Comparison of ENCODE assay signal across 8 cellular contexts in the genomic region with DNA sequence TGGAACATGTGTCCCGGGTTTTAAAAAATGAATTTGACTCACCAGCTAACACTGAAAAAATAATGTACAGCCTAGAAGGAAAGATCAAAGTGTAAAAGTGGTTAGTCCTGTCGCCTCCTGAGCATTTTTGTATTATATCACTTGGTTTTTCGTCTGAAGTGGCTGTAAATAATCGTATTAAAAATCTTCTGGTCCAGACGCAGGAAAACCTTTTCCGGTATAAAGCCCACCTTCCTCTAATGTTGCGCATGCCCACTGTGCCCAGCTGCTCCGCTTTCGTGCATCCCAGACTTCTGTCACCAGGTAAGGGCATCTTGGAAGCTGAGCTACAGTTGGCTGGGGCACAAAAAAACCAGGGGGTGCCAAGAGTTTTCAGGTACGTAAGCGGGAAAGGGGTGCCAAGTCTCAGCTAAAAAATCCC. TPM values are rescaled to one million over a fixed set of nuclear protein-coding genes. Genes with fewer than 3 reads are reported as not detected.
A peak's percentile ranks its signal among the peaks of the same experiment; 100 is the strongest.
DNase-seq lines count a peak whose midpoint lies in the region; ATAC-seq and TF ChIP-seq lines count a peak whose summit lies in the region.

No MANE protein-coding gene starts in this region.

- intact Hi-C loops in heart right ventricle (cut with DNase I) (loop anchor here in 4 of 10 donors (5.0 to 10.0 kb wide), 4 partner anchors 195 to 1728 kb away; a partner anchor contains a TSS), ovary (cut with DNase I) (loop anchor here in 1 of 4 donors (10.0 kb wide), 1 partner anchor 582 kb away; a partner anchor contains a TSS)

- H3K4me3 Mint-ChIP-seq in IgD-negative memory B cell: peak overlapping the region; percentile 97 to 100 (median 98)

- ATAC-seq in GM21717 (IDR thresholded peaks at IDR 0.05; ENCODE audit: unreplicated experiment): peak; percentile 35
- ATAC-seq in heart right ventricle: peak; percentile 60 to 86 (median 79)

- H3K4me1 ChIP-seq in NT2/D1 (ENCODE audit: insufficient read depth, insufficient read length) (no peaks in the 10 kb centered on the region), heart right ventricle (peaks cover 5 to 37% (median 28%) of the 10 kb centered on the region in 9 donors), ovary (ENCODE audit: insufficient read depth) (peaks cover 4% of the 10 kb centered on the region)

- peak; percentile 44 for TF ChIP-seq EP300 in ovary (IDR thresholded peaks at IDR 0.05)

- no peaks in the 10 kb centered on the region for H3K27me3 Mint-ChIP-seq in IgD-negative memory B cell

- H3K9ac ChIP-seq in NT2/D1 (ENCODE audit: insufficient read length, low read depth): peak overlapping the region; percentile 100

- TF ChIP-seq CTCF in heart right ventricle (IDR thresholded peaks at IDR 0.05): no peak
- TF ChIP-seq CTCF in ovary (IDR thresholded peaks at IDR 0.05): no peak

- peak; percentile 78 for DNase-seq in EL
- DNase-seq in NT2/D1 (ENCODE audit: low read depth, low spot score): peak; percentile 60
- DNase-seq in amniotic stem cell (lab: John Stamatoyannopoulos, UW): peak; percentile 41
- DNase-seq in heart right ventricle: peak; percentile 61 to 75
- peak; percentile 78 to 84 (median 80) for DNase-seq in ovary
- no peak for DNase-seq in effector CD4-positive, alpha-beta T cell

- H3K4me3 ChIP-seq in NT2/D1 (ENCODE audit: insufficient read length, low read depth) (peak overlapping the region; percentile 100), heart right ventricle (peak overlapping the region; percentile 67 to 94 (median 87)), ovary (peak overlapping the region; percentile 99)

- WGBS in heart right ventricle, 2 donors: 0% methylated on average over 11 of the region's 11 CpGs
- 0 to 1% (median 0%) methylated on average over 11 of the region's 11 CpGs for WGBS in ovary, 3 donors

- H3K4me1 Mint-ChIP-seq in IgD-negative memory B cell: peaks cover 30 to 39% (median 32%) of the 10 kb centered on the region in 3 donors

- H3K27ac ChIP-seq in heart right ventricle (peak overlapping the region; percentile 95 to 100 (median 98)), ovary (peak overlapping the region; percentile 91 to 97)

- H3K36me3 ChIP-seq in NT2/D1 (ENCODE audit: insufficient read depth, insufficient read length, low read length) (peaks cover 37% of the 10 kb centered on the region), heart right ventricle (peaks cover 0 to 35% (median 9%) of the 10 kb centered on the region in 9 donors), ovary (no peaks in the 10 kb centered on the region)

- peaks cover 2% of the 10 kb centered on the region for H3K36me3 Mint-ChIP-seq in IgD-negative memory B cell

- TF ChIP-seq POLR2A in ovary (IDR thresholded peaks at IDR 0.05): no peak

- peak overlapping the region; percentile 98 to 100 (median 99) for H3K27ac Mint-ChIP-seq in IgD-negative memory B cell

- H3K9me3 ChIP-seq in NT2/D1 (ENCODE audit: insufficient read depth, low read length): no peaks in the 10 kb centered on the region
- H3K9me3 ChIP-seq in heart right ventricle: peaks cover 0 to 4% (median 0%) of the 10 kb centered on the region in 11 donors
- H3K9me3 ChIP-seq in ovary: no peaks in the 10 kb centered on the region

- H3K9me3 Mint-ChIP-seq in IgD-negative memory B cell: no peaks in the 10 kb centered on the region

- H3K27me3 ChIP-seq in NT2/D1 (ENCODE audit: insufficient read depth, insufficient read length): no peaks in the 10 kb centered on the region
- H3K27me3 ChIP-seq in heart right ventricle: no peaks in the 10 kb centered on the region
- H3K27me3 ChIP-seq in ovary: no peaks in the 10 kb centered on the region

RNA-seq across cellular contexts. Expression of a gene that starts 0.7 kb away (rescaled TPM):
- polyA plus RNA-seq in IgD-negative memory B cell: 15.2 TPM
- 10 to 100 TPM; 10.1 to 13.6 (median 12.0) TPM for total RNA-seq in heart right ventricle
- polyA plus RNA-seq in heart right ventricle: 1 to 10 TPM; 5.9 to 6.7 TPM
- 10 to 100 TPM; 14.1 to 23.6 (median 20.0) TPM for total RNA-seq in ovary
- polyA plus RNA-seq in ovary: 10 to 100 TPM; 10.1 to 10.3 TPM

RNA-seq across cellular contexts. Expression of a gene that starts 3.2 kb away (rescaled TPM):
- polyA plus RNA-seq in IgD-negative memory B cell: 0.20 TPM
- 1 to 10 TPM in 1 of 10 donors, under 1 TPM in 9; 0.30 to 1.1 (median 0.50) TPM for total RNA-seq in heart right ventricle
- under 1 TPM; 0.15 to 0.52 TPM for polyA plus RNA-seq in heart right ventricle
- total RNA-seq in ovary: 1 to 10 TPM in 6 of 7 donors, under 1 TPM in 1; 0.34 to 3.8 (median 3.1) TPM
- polyA plus RNA-seq in ovary: 1 to 10 TPM; 1.5 to 2.0 TPM

RNA-seq across cellular contexts. Expression of a gene that starts 7.7 kb away (rescaled TPM):
- 0.78 TPM for polyA plus RNA-seq in IgD-negative memory B cell
- 1 to 10 TPM in 6 of 10 donors, under 1 TPM in 1, not detected in 3; 0.81 to 5.1 (median 2.8) TPM for total RNA-seq in heart right ventricle
- polyA plus RNA-seq in heart right ventricle: under 1 TPM in 1 of 2 donors, not detected in 1; 0.20 TPM
- 100 to 1,000 TPM in 2 of 7 donors, 1 to 10 TPM in 5; 2.4 to 467 (median 5.2) TPM for total RNA-seq in ovary
- not detected for polyA plus RNA-seq in ovary

RNA-seq across cellular contexts. Expression of a gene that starts 40.1 kb away (rescaled TPM):
- polyA plus RNA-seq in IgD-negative memory B cell (not detected), heart right ventricle (not detected), ovary (under 1 TPM; 0.05 to 0.17 TPM)
- total RNA-seq in heart right ventricle (under 1 TPM in 2 of 10 donors, not detected in 8; 0.14 to 0.24 TPM), ovary (under 1 TPM in 5 of 7 donors, not detected in 2; 0.23 to 0.43 (median 0.26) TPM)

RNA-seq across cellular contexts. Expression of a gene that starts 40.2 kb away (rescaled TPM):
- polyA plus RNA-seq in IgD-negative memory B cell (0.60 TPM), heart right ventricle (1 to 10 TPM in 1 of 2 donors, under 1 TPM in 1; 0.80 to 4.4 TPM), ovary (1 to 10 TPM; 1.7 to 3.3 TPM)
- total RNA-seq in heart right ventricle (1 to 10 TPM in 8 of 10 donors, under 1 TPM in 2; 0.66 to 3.1 (median 1.6) TPM), ovary (1 to 10 TPM; 3.3 to 8.1 (median 4.3) TPM)
